In genomic region chr9:35791321-35791921, GRCh38 we compare ENCODE assay signal across 8 cellular contexts. TPM values are rescaled to one million over a fixed set of nuclear protein-coding genes. Genes with fewer than 3 reads are reported as not detected.
A peak's percentile ranks its signal among the peaks of the same experiment; 100 is the strongest.
DNase-seq lines count a peak whose midpoint lies in the region; ATAC-seq and TF ChIP-seq lines count a peak whose summit lies in the region.

NPR2 (plus strand) TSS chr9:35791591; CDS start chr9:35792409, 818 bp downstream.

- peaks cover 18% of the 10 kb centered on the region for H3K4me1 ChIP-seq in HUES48 (ENCODE audit: control insufficient read depth, insufficient read depth, low read length)

- H3K4me1 Mint-ChIP-seq in stimulated activated effector memory CD8-positive, alpha-beta T cell treated with anti-CD3 and anti-CD28 coated beads, Interleukin-12 subunit alpha, Interleukin-12 subunit beta, amount 100 ng/mL, for 72 hours = peaks cover 12% of the 10 kb centered on the region

- no peaks in the 10 kb centered on the region for H3K9me3 ChIP-seq in HUES48 (ENCODE audit: control insufficient read depth, insufficient read depth, low read length)

- DNase-seq in cerebellar cortex (ENCODE audit: low spot score) (peak; percentile 37), kidney epithelial cell (ENCODE audit: low read depth) (no peak), KBM-7 (no peak), NCI-H187 treated with DMSO at 0.1 percent for 48 hours (lab: John Stamatoyannopoulos, UW) (no peak)
- no peak for DNase-seq in stimulated activated effector memory CD8-positive, alpha-beta T cell treated with anti-CD3 and anti-CD28 coated beads, Interleukin-12 subunit alpha, Interleukin-12 subunit beta, amount 100 ng/mL, for 72 hours (ENCODE audit: low spot score in 2 of 2)

- no peaks in the 10 kb centered on the region for H3K9me3 Mint-ChIP-seq in stimulated activated effector memory CD8-positive, alpha-beta T cell treated with anti-CD3 and anti-CD28 coated beads, Interleukin-12 subunit alpha, Interleukin-12 subunit beta, amount 100 ng/mL, for 72 hours

- in situ Hi-C loops in KBM-7 (cut with MboI; ENCODE audit: low pct_unique_long_range_greater_than_20kb, low sequenced_read_pairs) = no loop called here

- no peak for ATAC-seq in stimulated activated effector memory CD8-positive, alpha-beta T cell treated with anti-CD3 and anti-CD28 coated beads, Interleukin-12 subunit alpha, Interleukin-12 subunit beta, amount 100 ng/mL, for 72 hours
- ATAC-seq in HG03565 (IDR thresholded peaks at IDR 0.05; ENCODE audit: unreplicated experiment) (no peak), HG02623 (IDR thresholded peaks at IDR 0.05; ENCODE audit: unreplicated experiment) (no peak)

- peak within 1 kb of the TSS; percentile 62 for H3K27ac Mint-ChIP-seq in stimulated activated effector memory CD8-positive, alpha-beta T cell treated with anti-CD3 and anti-CD28 coated beads, Interleukin-12 subunit alpha, Interleukin-12 subunit beta, amount 100 ng/mL, for 72 hours

- TF ChIP-seq CTCF in kidney epithelial cell (IDR thresholded peaks at IDR 0.05; ENCODE audit: insufficient read depth, low read length, poor library complexity, severe bottlenecking) = no peak

- peaks cover 7% of the 10 kb centered on the region; the same call in 1 of the 2 replicates for H3K27me3 ChIP-seq in HUES48 (ENCODE audit: control insufficient read depth, insufficient read depth, low read length)
- no peaks in the 10 kb centered on the region for H3K27me3 ChIP-seq in kidney epithelial cell (ENCODE audit: control insufficient read depth, insufficient read depth, low read length)

- no peak within 1 kb of the TSS for H3K4me3 Mint-ChIP-seq in stimulated activated effector memory CD8-positive, alpha-beta T cell treated with anti-CD3 and anti-CD28 coated beads, Interleukin-12 subunit alpha, Interleukin-12 subunit beta, amount 100 ng/mL, for 72 hours

- H3K36me3 Mint-ChIP-seq in stimulated activated effector memory CD8-positive, alpha-beta T cell treated with anti-CD3 and anti-CD28 coated beads, Interleukin-12 subunit alpha, Interleukin-12 subunit beta, amount 100 ng/mL, for 72 hours = peaks cover 33% of the 10 kb centered on the region

- peak within 1 kb of the TSS; percentile 42; the same call in 1 of the 2 replicates for H3K9ac ChIP-seq in HUES48 (ENCODE audit: low read depth, low read length)

- no peaks in the 10 kb centered on the region for H3K36me3 ChIP-seq in HUES48 (ENCODE audit: control insufficient read depth, insufficient read depth, low read length)
- no peaks in the 10 kb centered on the region for H3K36me3 ChIP-seq in kidney epithelial cell (ENCODE audit: control insufficient read depth, insufficient read depth, low read length)

- H3K4me3 ChIP-seq in HUES48 (ENCODE audit: low read depth, low read length) (peak within 1 kb of the TSS; percentile 71), kidney epithelial cell (ENCODE audit: low read depth, low read length) (peak within 1 kb of the TSS; percentile 49)

- H3K27ac ChIP-seq in HUES48 (ENCODE audit: low read depth, low read length) = peak within 1 kb of the TSS; percentile 20

RNA-seq across cellular contexts. Expression of gene NPR2, which starts in this region (rescaled TPM):
- total RNA-seq in kidney epithelial cell = 35.9 and 39.8 TPM in 2 replicates
